Comparison of ENCODE assay signal across 21 cellular contexts in genomic region chr5:111739423-111739822, GRCh38. TPM values are rescaled to one million over a fixed set of nuclear protein-coding genes. Genes with fewer than 3 reads are reported as not detected.
DNase-seq lines count a peak whose midpoint lies in the region; FAIRE-seq and TF ChIP-seq lines count a peak whose summit lies in the region.
"Had no signal": no experiment of that assay in that cellular context is flagged by ENCODE, and none has a peak within 500 bp of the region (broad histone marks: within the 10 kb centered on the region; RNA-seq: fewer than 3 reads in every experiment).

No MANE protein-coding gene starts in this region.

- DNase-seq in GM19239 (ENCODE audit: insufficient read length, low spot score) (no peak), OCI-LY7 (ENCODE audit: low spot score) (no peak), mesothelial cell of epicardium (ENCODE audit: low spot score in 2 of 2, unreplicated experiment in 2 of 2) (no peak), cortex of kidney (lab: John Stamatoyannopoulos, UW) (no peak), RKO (ENCODE audit: low spot score) (no peak), caudate nucleus (lab: John Stamatoyannopoulos, UW) (no peak)
- DNase-seq in NK-92 treated with Interleukin-12 subunit alpha and Interleukin-12 subunit beta, amount 100 ng/mL, for 24 hours (lab: John Stamatoyannopoulos, UW): no peak
- DNase-seq: Caco-2; CD4-positive, alpha-beta T cell; H9; NCI-H1105 treated with DMSO at 0.1 percent for 48 hours; NCI-H1694; NCI-H2081 treated with DMSO at 0.1 percent for 48 hours; NCI-H446 treated with DMSO at 0.1 percent for 48 hours; Right ventricle myocardium superior; SK-N-SH had no signal

- no peaks in the 10 kb centered on the region for H3K9me3 Mint-ChIP-seq in mesothelial cell of epicardium
- H3K9me3 Mint-ChIP-seq: CD4-positive, alpha-beta T cell; H9 had no signal

- no peak overlapping the region for H3K4me3 Mint-ChIP-seq in mesothelial cell of epicardium
- H3K4me3 Mint-ChIP-seq: CD4-positive, alpha-beta T cell; H9 had no signal

- H3K36me3 Mint-ChIP-seq in mesothelial cell of epicardium: peaks cover 17% of the 10 kb centered on the region

- peak; percentile 59 for FAIRE-seq in GM19239 (lab: Jason Lieb, UNC)
- FAIRE-seq: GM12892, GM18507, K562, RCC 7860 had no signal

- H3K36me3 ChIP-seq in ACC112 (ENCODE audit: insufficient read depth, low read length) (no peaks in the 10 kb centered on the region), OCI-LY7 (ENCODE audit: insufficient read depth, low read length) (peaks cover 13% of the 10 kb centered on the region)

- BruUV-seq in OCI-LY7 (replicated peaks; lab: Mats Ljungman, UMichigan): no TSS peak

- H3K79me2 ChIP-seq in ACC112 (ENCODE audit: control insufficient read depth, insufficient read depth, low read length, unreplicated experiment) (peaks cover 71% of the 10 kb centered on the region), OCI-LY7 (ENCODE audit: insufficient read depth, low read depth, low read length) (no peaks in the 10 kb centered on the region)

- no peak for TF ChIP-seq CTCF in OCI-LY7 (conservative IDR thresholded peaks at IDR 0.05; ENCODE audit: low read length)
- TF ChIP-seq CTCF in mesothelial cell of epicardium (IDR thresholded peaks at IDR 0.05; ENCODE audit: unreplicated experiment): no peak

- H2AFZ ChIP-seq in ACC112 (ENCODE audit: low read length, unreplicated experiment): no peak overlapping the region
- H2AFZ ChIP-seq in OCI-LY7 (ENCODE audit: low read length): no peak overlapping the region

- intact Hi-C loops in OCI-LY7 (cut with micrococcal nuclease; ENCODE audit: unreplicated experiment): loop anchor here (2.0 kb wide), 1 partner anchor 17 kb away; the partner anchor contains the start of gene NREP

- H4K20me1 ChIP-seq in OCI-LY7 (ENCODE audit: insufficient read depth, low read length): 0 out of 2 replicates have a peak, but pooled peaks cover 4% of the 10 kb centered on the region

- no peaks in the 10 kb centered on the region for H3K9me2 ChIP-seq in OCI-LY7 (ENCODE audit: insufficient read depth, low read length)
- H3K9me2 ChIP-seq: SK-N-SH had no signal

- H3K27me3 ChIP-seq in ACC112 (ENCODE audit: insufficient read depth, low read length): no peaks in the 10 kb centered on the region

- H3K4me3 ChIP-seq in ACC112 (ENCODE audit: low read depth, low read length): no peak overlapping the region
- H3K4me3 ChIP-seq in OCI-LY7 (ENCODE audit: low read depth, low read length, poor library complexity, severe bottlenecking): no peak overlapping the region
- H3K4me3 ChIP-seq: K562 had no signal

- POLR2A ChIA-PET in OCI-LY7 (lab: Charles Lee): interaction anchor here (0.6 to 2.1 kb wide), 9 partner anchors 12 to 434 kb away, joined by 3 to 9 read pairs (median 3); partner anchors contain the start of gene NREP

- 0 out of 2 replicates have a peak overlapping the region, but pooled peaks have one; percentile 45 for H3K4me2 ChIP-seq in OCI-LY7 (ENCODE audit: low read length)
- H3K4me2 ChIP-seq: SK-N-SH had no signal

- peaks cover 91% of the 10 kb centered on the region for H3K4me1 Mint-ChIP-seq in mesothelial cell of epicardium

- H3K4me1 ChIP-seq in ACC112 (ENCODE audit: control insufficient read depth, insufficient read depth, low read length, unreplicated experiment): peaks cover 92% of the 10 kb centered on the region
- H3K4me1 ChIP-seq in OCI-LY7 (ENCODE audit: insufficient read depth, low read length, poor library complexity, severe bottlenecking): peaks cover 55% of the 10 kb centered on the region
- H3K4me1 ChIP-seq: Caco-2 had no signal

- H3K27ac ChIP-seq in ACC112 (ENCODE audit: low read depth, low read length) (peak overlapping the region; percentile 79), OCI-LY7 (ENCODE audit: low read depth, low read length, poor library complexity, severe bottlenecking) (no peak overlapping the region), caudate nucleus (ENCODE audit: low read depth, low read length) (no peak overlapping the region)

- no peaks in the 10 kb centered on the region for H3K9me3 ChIP-seq in OCI-LY7 (ENCODE audit: low read length)
- H3K9me3 ChIP-seq: Caco-2, SK-N-SH had no signal

- CTCF ChIA-PET in OCI-LY7 (lab: Charles Lee; ENCODE audit: unreplicated experiment): no interaction called here

- H3K27me3 Mint-ChIP-seq in mesothelial cell of epicardium (ENCODE audit: low read depth): no peaks in the 10 kb centered on the region
- H3K27me3 Mint-ChIP-seq: CD4-positive, alpha-beta T cell had no signal

- H3K27ac Mint-ChIP-seq in mesothelial cell of epicardium: peak overlapping the region; percentile 62
- H3K27ac Mint-ChIP-seq: CD4-positive, alpha-beta T cell had no signal

RNA-seq across cellular contexts. Expression of gene NREP, which starts 17.6 kb away (rescaled TPM):
- total RNA-seq in OCI-LY7 (2014; rRNA removed; shearing (Covaris generic)): 85.2 and 100 TPM in 2 replicates
- total RNA-seq in OCI-LY7 (2022) (40.0 and 56.1 TPM in 2 replicates), mesothelial cell of epicardium (756 to 790 TPM (median 778 TPM) in 3 replicates)
